1 cellular context compared by ENCODE assay signal in the genomic region with DNA sequence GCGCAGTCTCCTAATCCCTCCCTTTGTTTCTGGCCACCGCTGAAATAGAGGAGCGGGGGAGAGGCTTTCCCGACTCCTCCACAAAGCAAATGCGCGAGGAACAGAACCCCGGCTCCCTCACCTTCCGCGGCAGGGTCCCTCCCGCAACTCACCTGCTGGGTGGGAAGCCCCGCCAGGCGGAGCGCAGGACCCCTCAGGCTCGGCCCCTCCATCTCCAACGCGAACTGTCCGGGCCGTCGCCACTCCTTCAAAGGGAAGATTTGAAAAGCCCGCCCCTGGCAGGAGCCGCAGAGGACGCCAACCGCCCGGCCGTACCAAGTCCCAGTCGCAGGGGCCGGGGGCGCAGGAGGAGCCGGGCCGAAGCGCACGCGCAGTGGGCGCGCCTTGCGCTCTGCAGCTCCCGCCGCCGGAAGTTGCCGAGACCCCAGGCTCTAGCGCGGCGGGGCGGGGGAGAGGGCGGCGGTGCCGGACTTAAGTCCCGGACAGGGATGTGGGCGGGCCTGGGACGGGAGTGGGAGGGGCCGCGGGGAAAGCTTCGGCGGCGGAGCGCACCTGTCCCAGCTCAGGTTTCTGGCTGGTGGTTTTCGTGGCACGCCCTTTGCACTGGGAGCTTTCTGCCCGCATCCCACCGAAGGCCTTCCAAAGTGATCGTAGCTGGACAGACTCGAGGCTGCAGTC.
TF ChIP-seq lines count a peak whose summit lies in the region.

A gene with protein sequence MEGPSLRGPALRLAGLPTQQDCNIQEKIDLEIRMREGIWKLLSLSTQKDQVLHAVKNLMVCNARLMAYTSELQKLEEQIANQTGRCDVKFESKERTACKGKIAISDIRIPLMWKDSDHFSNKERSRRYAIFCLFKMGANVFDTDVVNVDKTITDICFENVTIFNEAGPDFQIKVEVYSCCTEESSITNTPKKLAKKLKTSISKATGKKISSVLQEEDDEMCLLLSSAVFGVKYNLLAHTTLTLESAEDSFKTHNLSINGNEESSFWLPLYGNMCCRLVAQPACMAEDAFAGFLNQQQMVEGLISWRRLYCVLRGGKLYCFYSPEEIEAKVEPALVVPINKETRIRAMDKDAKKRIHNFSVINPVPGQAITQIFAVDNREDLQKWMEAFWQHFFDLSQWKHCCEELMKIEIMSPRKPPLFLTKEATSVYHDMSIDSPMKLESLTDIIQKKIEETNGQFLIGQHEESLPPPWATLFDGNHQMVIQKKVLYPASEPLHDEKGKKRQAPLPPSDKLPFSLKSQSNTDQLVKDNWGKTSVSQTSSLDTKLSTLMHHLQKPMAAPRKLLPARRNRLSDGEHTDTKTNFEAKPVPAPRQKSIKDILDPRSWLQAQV (minus strand): TSS at position 446 of the 678 bp plus-strand sequence. CDS start 234 bp downstream, at position 212.

TF ChIP-seq in HepG2, 621 proteins besides CTCF, POLR2A, EP300 and RAD21 (continued from another document and continues in another):
- TF ChIP-seq, protein P1, sequence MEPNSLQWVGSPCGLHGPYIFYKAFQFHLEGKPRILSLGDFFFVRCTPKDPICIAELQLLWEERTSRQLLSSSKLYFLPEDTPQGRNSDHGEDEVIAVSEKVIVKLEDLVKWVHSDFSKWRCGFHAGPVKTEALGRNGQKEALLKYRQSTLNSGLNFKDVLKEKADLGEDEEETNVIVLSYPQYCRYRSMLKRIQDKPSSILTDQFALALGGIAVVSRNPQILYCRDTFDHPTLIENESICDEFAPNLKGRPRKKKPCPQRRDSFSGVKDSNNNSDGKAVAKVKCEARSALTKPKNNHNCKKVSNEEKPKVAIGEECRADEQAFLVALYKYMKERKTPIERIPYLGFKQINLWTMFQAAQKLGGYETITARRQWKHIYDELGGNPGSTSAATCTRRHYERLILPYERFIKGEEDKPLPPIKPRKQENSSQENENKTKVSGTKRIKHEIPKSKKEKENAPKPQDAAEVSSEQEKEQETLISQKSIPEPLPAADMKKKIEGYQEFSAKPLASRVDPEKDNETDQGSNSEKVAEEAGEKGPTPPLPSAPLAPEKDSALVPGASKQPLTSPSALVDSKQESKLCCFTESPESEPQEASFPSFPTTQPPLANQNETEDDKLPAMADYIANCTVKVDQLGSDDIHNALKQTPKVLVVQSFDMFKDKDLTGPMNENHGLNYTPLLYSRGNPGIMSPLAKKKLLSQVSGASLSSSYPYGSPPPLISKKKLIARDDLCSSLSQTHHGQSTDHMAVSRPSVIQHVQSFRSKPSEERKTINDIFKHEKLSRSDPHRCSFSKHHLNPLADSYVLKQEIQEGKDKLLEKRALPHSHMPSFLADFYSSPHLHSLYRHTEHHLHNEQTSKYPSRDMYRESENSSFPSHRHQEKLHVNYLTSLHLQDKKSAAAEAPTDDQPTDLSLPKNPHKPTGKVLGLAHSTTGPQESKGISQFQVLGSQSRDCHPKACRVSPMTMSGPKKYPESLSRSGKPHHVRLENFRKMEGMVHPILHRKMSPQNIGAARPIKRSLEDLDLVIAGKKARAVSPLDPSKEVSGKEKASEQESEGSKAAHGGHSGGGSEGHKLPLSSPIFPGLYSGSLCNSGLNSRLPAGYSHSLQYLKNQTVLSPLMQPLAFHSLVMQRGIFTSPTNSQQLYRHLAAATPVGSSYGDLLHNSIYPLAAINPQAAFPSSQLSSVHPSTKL (CRISPR knock-in tag; IDR thresholded peaks at IDR 0.05) = peak; percentile 76; the same call in 1 of the 2 replicates
- TF ChIP-seq NFKB2 (CRISPR knock-in tag; IDR thresholded peaks at IDR 0.05; ENCODE audit: borderline replicate concordance) = peak; percentile 91; the same call in 1 of the 2 replicates
- TF ChIP-seq ZNF225 (CRISPR knock-in tag; IDR thresholded peaks at IDR 0.05) = peak; percentile 80; the same call in 1 of the 2 replicates
- 0 out of 2 replicates have a peak, but pooled peaks have one; percentile 59 for TF ChIP-seq ZNF343 (CRISPR knock-in tag; IDR thresholded peaks at IDR 0.05)
- TF ChIP-seq CEBPB (IDR thresholded peaks at IDR 0.05; ENCODE audit: borderline replicate concordance, low read depth, low read length) = no peak
- TF ChIP-seq ZSCAN30 (CRISPR knock-in tag; IDR thresholded peaks at IDR 0.05) = no peak
- 0 out of 2 replicates have a peak, but pooled peaks have one; percentile 52 for TF ChIP-seq ZNF850 (CRISPR knock-in tag; conservative IDR thresholded peaks at IDR 0.05)
- no peak for TF ChIP-seq LCORL (IDR thresholded peaks at IDR 0.05)
- TF ChIP-seq LCORL (CRISPR knock-in tag; IDR thresholded peaks at IDR 0.05) = peak; percentile 26; the same call in 1 of the 2 replicates
- TF ChIP-seq, protein P2, sequence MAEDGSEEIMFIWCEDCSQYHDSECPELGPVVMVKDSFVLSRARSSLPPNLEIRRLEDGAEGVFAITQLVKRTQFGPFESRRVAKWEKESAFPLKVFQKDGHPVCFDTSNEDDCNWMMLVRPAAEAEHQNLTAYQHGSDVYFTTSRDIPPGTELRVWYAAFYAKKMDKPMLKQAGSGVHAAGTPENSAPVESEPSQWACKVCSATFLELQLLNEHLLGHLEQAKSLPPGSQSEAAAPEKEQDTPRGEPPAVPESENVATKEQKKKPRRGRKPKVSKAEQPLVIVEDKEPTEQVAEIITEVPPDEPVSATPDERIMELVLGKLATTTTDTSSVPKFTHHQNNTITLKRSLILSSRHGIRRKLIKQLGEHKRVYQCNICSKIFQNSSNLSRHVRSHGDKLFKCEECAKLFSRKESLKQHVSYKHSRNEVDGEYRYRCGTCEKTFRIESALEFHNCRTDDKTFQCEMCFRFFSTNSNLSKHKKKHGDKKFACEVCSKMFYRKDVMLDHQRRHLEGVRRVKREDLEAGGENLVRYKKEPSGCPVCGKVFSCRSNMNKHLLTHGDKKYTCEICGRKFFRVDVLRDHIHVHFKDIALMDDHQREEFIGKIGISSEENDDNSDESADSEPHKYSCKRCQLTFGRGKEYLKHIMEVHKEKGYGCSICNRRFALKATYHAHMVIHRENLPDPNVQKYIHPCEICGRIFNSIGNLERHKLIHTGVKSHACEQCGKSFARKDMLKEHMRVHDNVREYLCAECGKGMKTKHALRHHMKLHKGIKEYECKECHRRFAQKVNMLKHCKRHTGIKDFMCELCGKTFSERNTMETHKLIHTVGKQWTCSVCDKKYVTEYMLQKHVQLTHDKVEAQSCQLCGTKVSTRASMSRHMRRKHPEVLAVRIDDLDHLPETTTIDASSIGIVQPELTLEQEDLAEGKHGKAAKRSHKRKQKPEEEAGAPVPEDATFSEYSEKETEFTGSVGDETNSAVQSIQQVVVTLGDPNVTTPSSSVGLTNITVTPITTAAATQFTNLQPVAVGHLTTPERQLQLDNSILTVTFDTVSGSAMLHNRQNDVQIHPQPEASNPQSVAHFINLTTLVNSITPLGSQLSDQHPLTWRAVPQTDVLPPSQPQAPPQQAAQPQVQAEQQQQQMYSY (CRISPR knock-in tag; IDR thresholded peaks at IDR 0.05) = peak; percentile 93
- peak; percentile 72; the same call in 1 of the 2 replicates for TF ChIP-seq DRAP1 (CRISPR knock-in tag; IDR thresholded peaks at IDR 0.05)
- peak; percentile 92 for TF ChIP-seq ZNF501 (CRISPR knock-in tag; IDR thresholded peaks at IDR 0.05)
- peak; percentile 58; the same call in 1 of the 2 replicates for TF ChIP-seq REPIN1 (CRISPR knock-in tag; IDR thresholded peaks at IDR 0.05; ENCODE audit: borderline replicate concordance, low read depth)
- TF ChIP-seq ZNF18 (CRISPR knock-in tag; IDR thresholded peaks at IDR 0.05; ENCODE audit: insufficient replicate concordance) = peak; percentile 54
- TF ChIP-seq ZNF816 (CRISPR knock-in tag; IDR thresholded peaks at IDR 0.05; ENCODE audit: borderline replicate concordance) = peak; percentile 80; the same call in 1 of the 2 replicates
- peak; percentile 22; the same call in 1 of the 2 replicates for TF ChIP-seq MNT (IDR thresholded peaks at IDR 0.05)
- TF ChIP-seq, protein P3, sequence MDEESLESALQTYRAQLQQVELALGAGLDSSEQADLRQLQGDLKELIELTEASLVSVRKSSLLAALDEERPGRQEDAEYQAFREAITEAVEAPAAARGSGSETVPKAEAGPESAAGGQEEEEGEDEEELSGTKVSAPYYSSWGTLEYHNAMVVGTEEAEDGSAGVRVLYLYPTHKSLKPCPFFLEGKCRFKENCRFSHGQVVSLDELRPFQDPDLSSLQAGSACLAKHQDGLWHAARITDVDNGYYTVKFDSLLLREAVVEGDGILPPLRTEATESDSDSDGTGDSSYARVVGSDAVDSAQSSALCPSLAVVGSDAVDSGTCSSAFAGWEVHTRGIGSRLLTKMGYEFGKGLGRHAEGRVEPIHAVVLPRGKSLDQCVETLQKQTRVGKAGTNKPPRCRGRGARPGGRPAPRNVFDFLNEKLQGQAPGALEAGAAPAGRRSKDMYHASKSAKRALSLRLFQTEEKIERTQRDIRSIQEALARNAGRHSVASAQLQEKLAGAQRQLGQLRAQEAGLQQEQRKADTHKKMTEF (CRISPR knock-in tag; IDR thresholded peaks at IDR 0.05) = peak; percentile 62
- peak; percentile 81 for TF ChIP-seq ZNF878 (CRISPR knock-in tag; IDR thresholded peaks at IDR 0.05)
- TF ChIP-seq ZNF484 (CRISPR knock-in tag; IDR thresholded peaks at IDR 0.05; ENCODE audit: borderline replicate concordance, low read depth) = no peak
- no peak for TF ChIP-seq ZNF556 (CRISPR knock-in tag; IDR thresholded peaks at IDR 0.05; ENCODE audit: borderline replicate concordance)
- TF ChIP-seq ZNF788 (CRISPR knock-in tag; IDR thresholded peaks at IDR 0.05; ENCODE audit: borderline replicate concordance) = peak; percentile 74; the same call in 1 of the 2 replicates
- TF ChIP-seq, protein P4, sequence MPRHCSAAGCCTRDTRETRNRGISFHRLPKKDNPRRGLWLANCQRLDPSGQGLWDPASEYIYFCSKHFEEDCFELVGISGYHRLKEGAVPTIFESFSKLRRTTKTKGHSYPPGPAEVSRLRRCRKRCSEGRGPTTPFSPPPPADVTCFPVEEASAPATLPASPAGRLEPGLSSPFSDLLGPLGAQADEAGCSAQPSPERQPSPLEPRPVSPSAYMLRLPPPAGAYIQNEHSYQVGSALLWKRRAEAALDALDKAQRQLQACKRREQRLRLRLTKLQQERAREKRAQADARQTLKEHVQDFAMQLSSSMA (CRISPR knock-in tag; IDR thresholded peaks at IDR 0.05) = no peak
- TF ChIP-seq NRL (CRISPR knock-in tag; IDR thresholded peaks at IDR 0.05; ENCODE audit: borderline replicate concordance) = peak; percentile 70; the same call in 1 of the 2 replicates
- TF ChIP-seq BRCA1 (CRISPR knock-in tag; IDR thresholded peaks at IDR 0.05) = 0 out of 2 replicates have a peak, but pooled peaks have one; percentile 51
- peak; percentile 33; the same call in 1 of the 2 replicates for TF ChIP-seq ZNF563 (CRISPR knock-in tag; IDR thresholded peaks at IDR 0.05)
- peak; percentile 43; the same call in 1 of the 2 replicates for TF ChIP-seq ZNF768 (CRISPR knock-in tag; IDR thresholded peaks at IDR 0.05)
- TF ChIP-seq DR1 (CRISPR knock-in tag; IDR thresholded peaks at IDR 0.05) = peak; percentile 75; the same call in 1 of the 2 replicates
- no peak for TF ChIP-seq ZNF331 (CRISPR knock-in tag; IDR thresholded peaks at IDR 0.05)
- TF ChIP-seq MEIS2 (CRISPR knock-in tag; IDR thresholded peaks at IDR 0.05) = peak; percentile 38; the same call in 1 of the 2 replicates
- peak; percentile 63; the same call in 1 of the 2 replicates for TF ChIP-seq ZBTB20 (CRISPR knock-in tag; IDR thresholded peaks at IDR 0.05; ENCODE audit: borderline replicate concordance, low read depth)
- TF ChIP-seq ARNT2 (CRISPR knock-in tag; IDR thresholded peaks at IDR 0.05; ENCODE audit: low read depth) = peak; percentile 82
- 0 out of 2 replicates have a peak, but pooled peaks have one; percentile 33 for TF ChIP-seq NCOR1 (IDR thresholded peaks at IDR 0.05; ENCODE audit: borderline replicate concordance, low read length)
- TF ChIP-seq ZNF547 (CRISPR knock-in tag; IDR thresholded peaks at IDR 0.05) = 0 out of 2 replicates have a peak, but pooled peaks have one; percentile 58
- TF ChIP-seq, protein P5, sequence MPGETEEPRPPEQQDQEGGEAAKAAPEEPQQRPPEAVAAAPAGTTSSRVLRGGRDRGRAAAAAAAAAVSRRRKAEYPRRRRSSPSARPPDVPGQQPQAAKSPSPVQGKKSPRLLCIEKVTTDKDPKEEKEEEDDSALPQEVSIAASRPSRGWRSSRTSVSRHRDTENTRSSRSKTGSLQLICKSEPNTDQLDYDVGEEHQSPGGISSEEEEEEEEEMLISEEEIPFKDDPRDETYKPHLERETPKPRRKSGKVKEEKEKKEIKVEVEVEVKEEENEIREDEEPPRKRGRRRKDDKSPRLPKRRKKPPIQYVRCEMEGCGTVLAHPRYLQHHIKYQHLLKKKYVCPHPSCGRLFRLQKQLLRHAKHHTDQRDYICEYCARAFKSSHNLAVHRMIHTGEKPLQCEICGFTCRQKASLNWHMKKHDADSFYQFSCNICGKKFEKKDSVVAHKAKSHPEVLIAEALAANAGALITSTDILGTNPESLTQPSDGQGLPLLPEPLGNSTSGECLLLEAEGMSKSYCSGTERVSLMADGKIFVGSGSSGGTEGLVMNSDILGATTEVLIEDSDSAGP (CRISPR knock-in tag; IDR thresholded peaks at IDR 0.05; ENCODE audit: borderline replicate concordance) = peak; percentile 80; the same call in 1 of the 2 replicates
